ENCODE assay signal across 14 cellular contexts in genomic region chr12:22480016-22480415, GRCh38.
"Had no signal": no experiment of that assay in that cellular context is flagged by ENCODE, and none has a peak within 500 bp of the region (broad histone marks: within the 10 kb centered on the region; RNA-seq: fewer than 3 reads in every experiment).

No MANE protein-coding gene starts in this region.

- H3K9me3 ChIP-seq: adrenal gland, lower lobe of right lung had no signal

- H3K27me3 ChIP-seq: adrenal gland had no signal

- H3K27ac Mint-ChIP-seq: activated naive CD4-positive, alpha-beta T cell treated with anti-CD3 and anti-CD28 coated beads, Interleukin-2, amount 50 U/mL, for 24 hours; stimulated activated memory B cell treated with anti-CD40 and anti-IgM and Interleukin-4, amounts not matched to agents 10 μg/mL and 1 μg/mL and 100 μg/mL, for 72 hours had no signal

- H3K4me3 ChIP-seq: adrenal gland, lower lobe of right lung had no signal

- H3K27ac ChIP-seq: adrenal gland, lower lobe of right lung had no signal

- H3K9me3 Mint-ChIP-seq: activated naive CD4-positive, alpha-beta T cell treated with anti-CD3 and anti-CD28 coated beads, Interleukin-2, amount 50 U/mL, for 24 hours; central memory CD8-positive, alpha-beta T cell; naive B cell; stimulated activated memory B cell treated with anti-CD40 and anti-IgM and Interleukin-4, amounts not matched to agents 10 μg/mL and 1 μg/mL and 100 μg/mL, for 72 hours had no signal

- H3K4me1 Mint-ChIP-seq: stimulated activated memory B cell treated with anti-CD40 and anti-IgM and Interleukin-4, amounts not matched to agents 10 μg/mL and 1 μg/mL and 100 μg/mL, for 72 hours had no signal

- H3K4me3 Mint-ChIP-seq: activated naive CD4-positive, alpha-beta T cell treated with anti-CD3 and anti-CD28 coated beads, Interleukin-2, amount 50 U/mL, for 24 hours; central memory CD8-positive, alpha-beta T cell; naive B cell; stimulated activated memory B cell treated with anti-CD40 and anti-IgM and Interleukin-4, amounts not matched to agents 10 μg/mL and 1 μg/mL and 100 μg/mL, for 72 hours had no signal

- H3K27me3 Mint-ChIP-seq: activated naive CD4-positive, alpha-beta T cell treated with anti-CD3 and anti-CD28 coated beads, Interleukin-2, amount 50 U/mL, for 24 hours; central memory CD8-positive, alpha-beta T cell; naive B cell; stimulated activated memory B cell treated with anti-CD40 and anti-IgM and Interleukin-4, amounts not matched to agents 10 μg/mL and 1 μg/mL and 100 μg/mL, for 72 hours had no signal

- DNase-seq: activated CD4-positive, alpha-beta T cell treated with anti-CD3 and anti-CD28 coated beads, Interleukin-2, amount 50 U/mL, for 48 hours; activated effector memory CD4-positive, alpha-beta T cell treated with anti-CD3 and anti-CD28 coated beads, Interleukin-2, amount 50 U/mL, for 16 hours; adrenal gland; cortex of kidney; effector CD4-positive, alpha-beta T cell; foreskin fibroblast; hypothalamus; lower lobe of right lung; naive B cell; retina; stimulated activated CD4-positive, alpha-beta T cell treated with anti-CD3 and anti-CD28 coated beads, Interleukin-2, amount 100 ng/mL, for 48 hours had no signal

- ATAC-seq: lower lobe of right lung; stimulated activated memory B cell treated with anti-CD40 and anti-IgM and Interleukin-4, amounts not matched to agents 10 μg/mL and 1 μg/mL and 100 μg/mL, for 72 hours had no signal

- H3K4me1 ChIP-seq: adrenal gland, lower lobe of right lung had no signal
